1 cellular context compared by ENCODE assay signal in the genomic region with DNA sequence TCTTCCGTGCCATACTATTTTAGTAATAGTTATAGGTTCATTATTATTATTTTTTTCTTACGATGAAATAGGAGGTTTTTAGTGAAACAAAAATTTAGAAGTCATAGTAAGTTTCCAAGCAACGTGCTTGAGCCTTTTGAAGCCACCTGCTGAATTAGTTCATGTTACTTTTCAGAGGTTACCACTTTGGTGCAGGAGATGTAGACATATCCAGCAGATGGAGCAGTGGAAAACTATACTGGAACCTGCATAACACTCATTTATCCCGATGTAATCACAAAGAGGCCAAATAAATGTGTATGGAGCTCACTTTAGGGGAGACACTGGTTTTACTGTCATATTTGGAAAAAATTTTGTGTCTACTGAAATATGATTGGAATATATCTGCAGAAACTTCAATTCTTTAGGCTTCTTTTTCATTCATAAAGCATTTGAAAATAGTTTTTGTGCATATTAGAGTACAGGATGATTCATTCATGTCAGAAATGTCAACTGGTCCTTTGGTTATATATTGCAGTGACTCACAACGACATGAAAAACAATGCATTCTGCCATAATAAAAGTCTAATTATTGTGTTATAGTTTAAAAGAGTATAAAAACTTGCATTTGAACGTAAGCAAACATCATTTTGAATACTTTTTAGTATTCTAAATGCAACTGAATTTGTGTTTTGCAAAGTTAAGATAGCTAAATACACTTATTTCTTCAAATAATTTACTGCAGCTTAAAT.
TF ChIP-seq lines count a peak whose summit lies in the region.

No MANE protein-coding gene starts in this region.

TF ChIP-seq in IMR-90, 13 proteins besides CTCF, POLR2A, EP300 and RAD21 (continued from another document):
- TF ChIP-seq, protein P1, sequence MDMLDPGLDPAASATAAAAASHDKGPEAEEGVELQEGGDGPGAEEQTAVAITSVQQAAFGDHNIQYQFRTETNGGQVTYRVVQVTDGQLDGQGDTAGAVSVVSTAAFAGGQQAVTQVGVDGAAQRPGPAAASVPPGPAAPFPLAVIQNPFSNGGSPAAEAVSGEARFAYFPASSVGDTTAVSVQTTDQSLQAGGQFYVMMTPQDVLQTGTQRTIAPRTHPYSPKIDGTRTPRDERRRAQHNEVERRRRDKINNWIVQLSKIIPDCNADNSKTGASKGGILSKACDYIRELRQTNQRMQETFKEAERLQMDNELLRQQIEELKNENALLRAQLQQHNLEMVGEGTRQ (IDR thresholded peaks at IDR 0.05; ENCODE audit: low read depth, low read length) = no peak
- TF ChIP-seq MAZ (IDR thresholded peaks at IDR 0.05; ENCODE audit: borderline replicate concordance, low read depth, low read length) (no peak), NFE2L2 (IDR thresholded peaks at IDR 0.05; ENCODE audit: low read depth, low read length) (no peak), FOS (IDR thresholded peaks at IDR 0.05; ENCODE audit: low read depth, low read length) (no peak), CHD1 (IDR thresholded peaks at IDR 0.05; ENCODE audit: low read depth, low read length) (no peak), RCOR1 (IDR thresholded peaks at IDR 0.05; ENCODE audit: insufficient replicate concordance, low read length) (no peak), MAFK (IDR thresholded peaks at IDR 0.05; ENCODE audit: low read depth, low read length) (no peak), CEBPB (IDR thresholded peaks at IDR 0.05; ENCODE audit: low read depth, low read length) (no peak), BHLHE40 (IDR thresholded peaks at IDR 0.05; ENCODE audit: low read depth, low read length) (no peak)
- TF ChIP-seq, protein P2, sequence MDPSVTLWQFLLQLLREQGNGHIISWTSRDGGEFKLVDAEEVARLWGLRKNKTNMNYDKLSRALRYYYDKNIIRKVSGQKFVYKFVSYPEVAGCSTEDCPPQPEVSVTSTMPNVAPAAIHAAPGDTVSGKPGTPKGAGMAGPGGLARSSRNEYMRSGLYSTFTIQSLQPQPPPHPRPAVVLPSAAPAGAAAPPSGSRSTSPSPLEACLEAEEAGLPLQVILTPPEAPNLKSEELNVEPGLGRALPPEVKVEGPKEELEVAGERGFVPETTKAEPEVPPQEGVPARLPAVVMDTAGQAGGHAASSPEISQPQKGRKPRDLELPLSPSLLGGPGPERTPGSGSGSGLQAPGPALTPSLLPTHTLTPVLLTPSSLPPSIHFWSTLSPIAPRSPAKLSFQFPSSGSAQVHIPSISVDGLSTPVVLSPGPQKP (IDR thresholded peaks at IDR 0.05; ENCODE audit: borderline replicate concordance, low read depth, low read length) = no peak
